21 cellular contexts compared by ENCODE assay signal in the genomic region with DNA sequence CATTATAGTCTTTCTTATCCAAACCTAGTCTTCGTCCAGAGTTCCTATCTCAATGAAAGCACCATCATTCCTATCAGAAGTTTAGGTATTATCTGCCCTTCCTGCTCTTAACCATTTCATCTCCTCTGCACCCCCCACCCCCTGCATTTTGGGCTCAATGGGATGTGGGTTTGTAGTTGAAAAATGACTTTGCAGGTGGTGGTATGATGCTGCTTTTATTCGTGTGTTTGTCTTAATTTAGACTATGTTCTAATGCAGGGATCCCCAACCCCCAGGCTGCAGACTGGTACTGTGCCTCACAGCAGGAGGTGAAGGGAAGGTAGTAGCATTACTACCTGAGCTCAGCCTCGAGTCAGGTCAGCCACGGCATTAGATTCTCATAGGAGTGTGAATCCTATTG. TPM values are rescaled to one million over a fixed set of nuclear protein-coding genes. Genes with fewer than 3 reads are reported as not detected.
"Had no signal": no experiment of that assay in that cellular context is flagged by ENCODE, and none has a peak within 500 bp of the region (broad histone marks: within the 10 kb centered on the region; RNA-seq: fewer than 3 reads in every experiment).

No MANE protein-coding gene starts in this region.

- H3K4me3 Mint-ChIP-seq: activated CD8-positive, alpha-beta T cell treated with anti-CD3 and anti-CD28 coated beads, Interleukin-2, amount 10 ng/mL, durations not matched to agents 7 days and 5 days; activated naive CD8-positive, alpha-beta T cell treated with anti-CD3 and anti-CD28 coated beads for 36 hours; brain; central memory CD8-positive, alpha-beta T cell; naive B cell; WTC11 had no signal

- FAIRE-seq: kidney, TTC549 had no signal

- H3K9me3 Mint-ChIP-seq: activated naive CD8-positive, alpha-beta T cell treated with anti-CD3 and anti-CD28 coated beads for 36 hours; central memory CD8-positive, alpha-beta T cell; naive B cell had no signal

- H3K4me1 Mint-ChIP-seq: activated naive CD8-positive, alpha-beta T cell treated with anti-CD3 and anti-CD28 coated beads for 36 hours; central memory CD8-positive, alpha-beta T cell had no signal

- H3K27me3 ChIP-seq: left lung, ovary, sigmoid colon, spleen, thyroid gland had no signal

- ATAC-seq: activated CD8-positive, alpha-beta T cell treated with anti-CD3 and anti-CD28 coated beads, Interleukin-2, amount 10 ng/mL, durations not matched to agents 7 days and 5 days; esophagus mucosa; left lung; WTC11 had no signal

- DNase-seq: activated CD4-positive, alpha-beta T cell treated with anti-CD3 and anti-CD28 coated beads for 48 hours; activated CD8-positive, alpha-beta memory T cell treated with anti-CD3 and anti-CD28 coated beads, Interleukin-2, amount 50 U/mL, for 4 hours; activated CD8-positive, alpha-beta T cell treated with anti-CD3 and anti-CD28 coated beads, Interleukin-2, amount 10 ng/mL, durations not matched to agents 7 days and 5 days; activated gamma-delta T cell; activated naive CD8-positive, alpha-beta T cell treated with anti-CD3 and anti-CD28 coated beads for 36 hours; activated T-cell treated with anti-CD3 and anti-CD28 coated beads, Interleukin-2, amount 50 U/mL, for 48 hours; hippocampal formation; kidney; left lung; naive B cell; ovary; sigmoid colon; spleen; stimulated activated CD4-positive, alpha-beta T cell treated with anti-CD3 and anti-CD28 coated beads, Interleukin-1b, Interleukin-23, amount 100 ng/mL, for 48 hours; thyroid gland had no signal

- H3K36me3 ChIP-seq: left lung, ovary, sigmoid colon, spleen, thyroid gland had no signal

- H3K27me3 Mint-ChIP-seq: central memory CD8-positive, alpha-beta T cell had no signal

- H3K27ac Mint-ChIP-seq: activated CD8-positive, alpha-beta T cell treated with anti-CD3 and anti-CD28 coated beads, Interleukin-2, amount 10 ng/mL, durations not matched to agents 7 days and 5 days; activated naive CD8-positive, alpha-beta T cell treated with anti-CD3 and anti-CD28 coated beads for 36 hours; WTC11 had no signal

- H3K9me3 ChIP-seq: left lung, ovary, sigmoid colon, spleen, thyroid gland had no signal

- H3K36me3 Mint-ChIP-seq: activated naive CD8-positive, alpha-beta T cell treated with anti-CD3 and anti-CD28 coated beads for 36 hours; brain; naive B cell; WTC11 had no signal

- H3K27ac ChIP-seq: coronary artery, left lung, ovary, sigmoid colon, spleen, thyroid gland had no signal

- H3K4me3 ChIP-seq: coronary artery, left lung, ovary, sigmoid colon, spleen, thyroid gland had no signal

- H3K4me1 ChIP-seq: left lung, spleen, thyroid gland had no signal

RNA-seq across cellular contexts. Expression of gene ZNF608, which starts 49.4 kb away (rescaled TPM):
- total RNA-seq: activated CD8-positive, alpha-beta T cell treated with anti-CD3 and anti-CD28 coated beads, Interleukin-2, amount 10 ng/mL, durations not matched to agents 7 days and 5 days had no signal
